ENCODE assay signal across 12 cellular contexts in genomic region chr12:110888256-110888991, GRCh38. TPM values are rescaled to one million over a fixed set of nuclear protein-coding genes. Genes with fewer than 3 reads are reported as not detected.
DNase-seq lines count a peak whose midpoint lies in the region; ATAC-seq and TF ChIP-seq lines count a peak whose summit lies in the region.
"Had no signal": no experiment of that assay in that cellular context is flagged by ENCODE, and none has a peak within 500 bp of the region (broad histone marks: within the 10 kb centered on the region; RNA-seq: fewer than 3 reads in every experiment).

No MANE protein-coding gene starts in this region.

- TF ChIP-seq CTCF in activated B cell treated with CpG ODN at 0.5 μM for 24 hours (IDR thresholded peaks at IDR 0.05), result no peak
- no peak for TF ChIP-seq CTCF in tibial artery (IDR thresholded peaks at IDR 0.05)
- TF ChIP-seq CTCF in left lung (IDR thresholded peaks at IDR 0.05), result peak in 1 of 2 donors; percentile 35

- H3K4me3 ChIP-seq in tibial artery (peak overlapping the region; percentile 51 to 64), left lung (peak overlapping the region in 1 of 2 donors; percentile 50)
- H3K4me3 ChIP-seq: mucosa of descending colon had no signal

- no peaks in the 10 kb centered on the region for H3K36me3 Mint-ChIP-seq in activated T-cell treated with anti-CD3 and anti-CD28 coated beads, Interleukin-2, amount 50 U/mL, for 72 hours (ENCODE audit: insufficient read depth in 2 of 2)
- peaks cover 2% of the 10 kb centered on the region for H3K36me3 Mint-ChIP-seq in activated B cell treated with CpG ODN at 0.5 μM for 24 hours (ENCODE audit: low read depth)
- no peaks in the 10 kb centered on the region for H3K36me3 Mint-ChIP-seq in memory B cell

- POLR2A ChIA-PET in activated B cell treated with CpG ODN at 0.5 μM for 24 hours (lab: Charles Lee), result interaction anchor here (1.0 kb wide), 1 partner anchor 438 kb away, joined by 6 read pairs; the partner anchor contains the start of gene ARPC3

- no peaks in the 10 kb centered on the region for H3K27me3 Mint-ChIP-seq in activated T-cell treated with anti-CD3 and anti-CD28 coated beads, Interleukin-2, amount 50 U/mL, for 72 hours (ENCODE audit: low read depth)
- H3K27me3 Mint-ChIP-seq in activated B cell treated with CpG ODN at 0.5 μM for 24 hours, result no peaks in the 10 kb centered on the region
- peaks cover 2% of the 10 kb centered on the region for H3K27me3 Mint-ChIP-seq in memory B cell

- H3K27me3 ChIP-seq in tibial artery, result peaks cover 0 to 8% of the 10 kb centered on the region in 2 donors
- no peaks in the 10 kb centered on the region for H3K27me3 ChIP-seq in left lung

- H3K4me1 ChIP-seq in tibial artery (no peaks in the 10 kb centered on the region), left lung (peaks cover 0 to 9% of the 10 kb centered on the region in 2 donors)

- H3K9me3 ChIP-seq in tibial artery (no peaks in the 10 kb centered on the region), left lung (no peaks in the 10 kb centered on the region)
- H3K9me3 ChIP-seq: mucosa of descending colon had no signal

- H3K4me3 Mint-ChIP-seq in activated T-cell treated with anti-CD3 and anti-CD28 coated beads, Interleukin-2, amount 50 U/mL, for 72 hours, result peak overlapping the region; percentile 90 to 94
- H3K4me3 Mint-ChIP-seq in activated B cell treated with CpG ODN at 0.5 μM for 24 hours (peak overlapping the region; percentile 92), memory B cell (peak overlapping the region; percentile 87)

- no peak overlapping the region for H3K27ac Mint-ChIP-seq in activated T-cell treated with anti-CD3 and anti-CD28 coated beads, Interleukin-2, amount 50 U/mL, for 72 hours
- peak overlapping the region; percentile 84 for H3K27ac Mint-ChIP-seq in activated B cell treated with CpG ODN at 0.5 μM for 24 hours
- peak overlapping the region; percentile 85 for H3K27ac Mint-ChIP-seq in memory B cell

- H3K36me3 ChIP-seq in tibial artery, result no peaks in the 10 kb centered on the region
- H3K36me3 ChIP-seq in left lung, result no peaks in the 10 kb centered on the region

- H3K27ac ChIP-seq in tibial artery, result peak overlapping the region in 1 of 2 donors; percentile 46
- no peak overlapping the region for H3K27ac ChIP-seq in left lung

- H3K9me3 Mint-ChIP-seq in activated T-cell treated with anti-CD3 and anti-CD28 coated beads, Interleukin-2, amount 50 U/mL, for 72 hours, result no peaks in the 10 kb centered on the region
- no peaks in the 10 kb centered on the region for H3K9me3 Mint-ChIP-seq in activated B cell treated with CpG ODN at 0.5 μM for 24 hours
- no peaks in the 10 kb centered on the region for H3K9me3 Mint-ChIP-seq in memory B cell
- H3K9me3 Mint-ChIP-seq: activated T-cell treated with anti-CD3 and anti-CD28 coated beads, Interleukin-2, amount 50 U/mL, for 24 hours had no signal

- no peak for DNase-seq in activated T-cell treated with anti-CD3 and anti-CD28 coated beads, Interleukin-2, amount 50 U/mL, for 72 hours
- DNase-seq in activated T-cell treated with anti-CD3 and anti-CD28 coated beads, Interleukin-2, amount 50 U/mL, for 1 hour, result no peak
- DNase-seq in activated B cell treated with CpG ODN at 0.5 μM for 24 hours (no peak), memory B cell (ENCODE audit: low spot score in 2 of 2) (no peak), tibial artery (no peak), left lung (no peak), occipital lobe (lab: John Stamatoyannopoulos, UW) (no peak)

- ATAC-seq in activated T-cell treated with anti-CD3 and anti-CD28 coated beads, Interleukin-2, amount 50 U/mL, for 72 hours (replicated peaks in 1 of 2), result no peak
- ATAC-seq in activated B cell treated with CpG ODN at 0.5 μM for 24 hours (ENCODE audit: low read depth) (no peak), memory B cell (ENCODE audit: low read depth) (no peak), GM18873 (IDR thresholded peaks at IDR 0.05; ENCODE audit: low FRiP score, unreplicated experiment) (no peak), left lung (no peak)

- H3K4me1 Mint-ChIP-seq in activated T-cell treated with anti-CD3 and anti-CD28 coated beads, Interleukin-2, amount 50 U/mL, for 72 hours (ENCODE audit: low read depth), result peaks cover 6% of the 10 kb centered on the region
- peaks cover 4% of the 10 kb centered on the region for H3K4me1 Mint-ChIP-seq in activated B cell treated with CpG ODN at 0.5 μM for 24 hours
- H3K4me1 Mint-ChIP-seq in memory B cell, result peaks cover 3% of the 10 kb centered on the region

- intact Hi-C loops in activated B cell treated with CpG ODN at 0.5 μM for 24 hours (cut with micrococcal nuclease) (loop anchor here (1.0 kb wide), 6 partner anchors 62 to 788 kb away; no protein-coding TSS in a partner anchor), tibial artery (cut with DNase I; ENCODE audit: low total_unique reads) (loop anchor here (5.0 to 10.0 kb wide), 2 partner anchors 146 to 274 kb away; partner anchors contain the start of genes PPP1CC and TCTN1), left lung (cut with DNase I) (no loop called here)

- CTCF ChIA-PET in activated B cell treated with CpG ODN at 0.5 μM for 24 hours (lab: Charles Lee), result interaction anchor here (0.6 to 2.2 kb wide), 18 partner anchors 10 to 787 kb away, joined by 3 to 22 read pairs (median 3); partner anchors contain the start of genes ARPC3, CCDC63, FAM216A and GPN3

RNA-seq across cellular contexts. Expression of gene MYL2, which starts 32.0 kb away (rescaled TPM):
- not detected for total RNA-seq in activated T-cell treated with anti-CD3 and anti-CD28 coated beads, Interleukin-2, amount 50 U/mL, for 72 hours
- total RNA-seq in activated B cell treated with CpG ODN at 0.5 μM for 24 hours, result not detected in 2 replicates
- 1 to 10 TPM; 2.2 to 3.0 TPM for total RNA-seq in left lung
- total RNA-seq in occipital lobe, result not detected

RNA-seq across cellular contexts. Expression of gene CCDC63, which starts 41.6 kb away (rescaled TPM):
- under 1 TPM in 1 of 2 donors, not detected in 1; 0.24 TPM for total RNA-seq in activated T-cell treated with anti-CD3 and anti-CD28 coated beads, Interleukin-2, amount 50 U/mL, for 72 hours
- total RNA-seq in activated B cell treated with CpG ODN at 0.5 μM for 24 hours (not detected in 2 replicates), left lung (not detected), occipital lobe (not detected)
- total RNA-seq: dermis blood vessel endothelial cell, mucosa of descending colon, ureter had no signal

Comparison
In these comparisons a context has a peak if more than half of its experiments do, and no peak if none do; other contexts are left out.
1. intact Hi-C loops: an anchor here in activated B cell treated with CpG ODN at 0.5 μM for 24 hours (1.0 kb wide) and tibial artery (5.0 to 10.0 kb wide); none called in left lung.